In genomic region chrX:44937606-44938005, GRCh38 we compare ENCODE assay signal across 19 cellular contexts.
DNase-seq lines count a peak whose midpoint lies in the region; ATAC-seq and TF ChIP-seq lines count a peak whose summit lies in the region.
"Had no signal": no experiment of that assay in that cellular context is flagged by ENCODE, and none has a peak within 500 bp of the region (broad histone marks: within the 10 kb centered on the region; RNA-seq: fewer than 3 reads in every experiment).

No MANE protein-coding gene starts in this region.

- intact Hi-C loops in ascending aorta (cut with DNase I): no loop called here

- peaks cover 16% of the 10 kb centered on the region for H3K36me3 Mint-ChIP-seq in nephron (ENCODE audit: low read depth)

- H3K9me2 ChIP-seq in Loucy (replicated peaks; ENCODE audit: low read depth, low read length): no peaks in the 10 kb centered on the region

- peak overlapping the region; percentile 20 for H3K4me2 ChIP-seq in Loucy (ENCODE audit: low read depth, low read length, poor library complexity, severe bottlenecking)

- TF ChIP-seq CTCF in Loucy (conservative IDR thresholded peaks at IDR 0.05; ENCODE audit: low read length): no peak
- no peak for TF ChIP-seq CTCF in nephron (IDR thresholded peaks at IDR 0.05; ENCODE audit: unreplicated experiment in 3 of 3)
- TF ChIP-seq CTCF in ascending aorta (IDR thresholded peaks at IDR 0.05): no peak

- peaks cover 14% of the 10 kb centered on the region for H3K4me1 Mint-ChIP-seq in nephron

- no peak overlapping the region for H3K4me3 Mint-ChIP-seq in nephron
- H3K4me3 Mint-ChIP-seq: activated CD4-positive, alpha-beta T cell treated with anti-CD3 and anti-CD28 coated beads, Interleukin-2, amount 10 ng/mL, durations not matched to agents 7 days and 5 days; CD14-positive monocyte had no signal

- H3K9me3 Mint-ChIP-seq in nephron: peaks cover 28% of the 10 kb centered on the region
- H3K9me3 Mint-ChIP-seq: activated T-helper 2 cell treated with anti-CD3 and anti-CD28 coated beads, Interferon-gamma antibody, Interleukin-2, Interleukin-4, amounts not matched to agents 10 μg/mL and 5 μg/mL and 100 μg/mL, durations not matched to agents 14 hours and 24 hours and 36 hours had no signal

- no peaks in the 10 kb centered on the region for H3K27me3 Mint-ChIP-seq in nephron (ENCODE audit: low read depth)
- H3K27me3 Mint-ChIP-seq: activated CD4-positive, alpha-beta T cell treated with anti-CD3 and anti-CD28 coated beads, Interleukin-2, amount 10 ng/mL, durations not matched to agents 7 days and 5 days had no signal

- H3K4me1 ChIP-seq in Loucy (ENCODE audit: insufficient read depth, low read length, poor library complexity, severe bottlenecking): peaks cover 9% of the 10 kb centered on the region
- H3K4me1 ChIP-seq in effector memory CD4-positive, alpha-beta T cell (ENCODE audit: control insufficient read depth, insufficient read depth, low read length, poor library complexity, severe bottlenecking): peaks cover 2% of the 10 kb centered on the region
- H3K4me1 ChIP-seq in ascending aorta: peaks cover 0 to 14% of the 10 kb centered on the region in 2 donors

- peaks cover 97% of the 10 kb centered on the region for H3K79me2 ChIP-seq in Loucy (ENCODE audit: insufficient read depth, low read length)

- peak; percentile 79 for ATAC-seq in GM18508 (IDR thresholded peaks at IDR 0.05; ENCODE audit: insufficient read depth, unreplicated experiment)
- peak; percentile 74 for ATAC-seq in GM21529 (IDR thresholded peaks at IDR 0.05; ENCODE audit: unreplicated experiment)
- ATAC-seq in GM19328 (IDR thresholded peaks at IDR 0.05; ENCODE audit: unreplicated experiment): no peak
- ATAC-seq: body of pancreas, gastroesophageal sphincter had no signal

- no peaks in the 10 kb centered on the region for H3K27me3 ChIP-seq in Loucy (ENCODE audit: insufficient read depth, low read length, poor library complexity, severe bottlenecking)
- no peaks in the 10 kb centered on the region for H3K27me3 ChIP-seq in effector memory CD4-positive, alpha-beta T cell (replicated peaks; ENCODE audit: control insufficient read depth, insufficient read depth, low read length, poor library complexity, severe bottlenecking)
- H3K27me3 ChIP-seq in ascending aorta: no peaks in the 10 kb centered on the region
- H3K27me3 ChIP-seq: body of pancreas, gastroesophageal sphincter, spleen, tibial artery had no signal

- no peak overlapping the region for H3K9ac ChIP-seq in Loucy (ENCODE audit: low read depth, low read length, poor library complexity, severe bottlenecking)

- no peak overlapping the region for H3K27ac ChIP-seq in effector memory CD4-positive, alpha-beta T cell (ENCODE audit: insufficient read depth, low read length, poor library complexity, severe bottlenecking)
- H3K27ac ChIP-seq in ascending aorta: no peak overlapping the region
- H3K27ac ChIP-seq: body of pancreas, gastroesophageal sphincter, HL-60, spleen, tibial artery had no signal

- H2AFZ ChIP-seq in Loucy (ENCODE audit: low read length): no peak overlapping the region

- no peaks in the 10 kb centered on the region for H3F3A ChIP-seq in Loucy (ENCODE audit: low read depth)

- H3K27ac Mint-ChIP-seq in nephron: peak overlapping the region; percentile 56 to 75 (median 64)
- H3K27ac Mint-ChIP-seq: activated CD4-positive, alpha-beta T cell treated with anti-CD3 and anti-CD28 coated beads, Interleukin-2, amount 10 ng/mL, durations not matched to agents 7 days and 5 days; activated T-helper 2 cell treated with anti-CD3 and anti-CD28 coated beads, Interferon-gamma antibody, Interleukin-2, Interleukin-4, amounts not matched to agents 10 μg/mL and 5 μg/mL and 100 μg/mL, durations not matched to agents 14 hours and 24 hours and 36 hours had no signal

- H3K9me3 ChIP-seq in Loucy (ENCODE audit: insufficient read depth, low read depth, low read length): no peaks in the 10 kb centered on the region
- H3K9me3 ChIP-seq in effector memory CD4-positive, alpha-beta T cell (ENCODE audit: control insufficient read depth, low read length): no peaks in the 10 kb centered on the region
- H3K9me3 ChIP-seq in ascending aorta: no peaks in the 10 kb centered on the region
- H3K9me3 ChIP-seq: body of pancreas, gastroesophageal sphincter, spleen, tibial artery had no signal

- H3K36me3 ChIP-seq in Loucy (ENCODE audit: insufficient read depth, low read length): no peaks in the 10 kb centered on the region
- no peaks in the 10 kb centered on the region for H3K36me3 ChIP-seq in effector memory CD4-positive, alpha-beta T cell (ENCODE audit: control insufficient read depth, insufficient read depth, low read length)
- no peaks in the 10 kb centered on the region for H3K36me3 ChIP-seq in ascending aorta
- H3K36me3 ChIP-seq: gastroesophageal sphincter, tibial artery had no signal

- H3K4me3 ChIP-seq in Loucy (ENCODE audit: low read length, poor library complexity, severe bottlenecking) (no peak overlapping the region), ascending aorta (no peak overlapping the region)
- no peak overlapping the region for H3K4me3 ChIP-seq in effector memory CD4-positive, alpha-beta T cell (ENCODE audit: insufficient read depth, low read depth, low read length, poor library complexity, severe bottlenecking)
- H3K4me3 ChIP-seq: body of pancreas, gastroesophageal sphincter, spleen, tibial artery had no signal

- DNase-seq in effector memory CD4-positive, alpha-beta T cell: no peak
- no peak for DNase-seq in NCI-H510A treated with DMSO at 0.1 percent for 48 hours (lab: John Stamatoyannopoulos, UW)
- no peak for DNase-seq in ascending aorta (ENCODE audit: low spot score in 2 of 2)
- DNase-seq: activated CD4-positive, alpha-beta T cell treated with anti-CD3 and anti-CD28 coated beads, Interleukin-2, amount 10 ng/mL, durations not matched to agents 7 days and 5 days; body of pancreas; effector CD8-positive, alpha-beta T cell; MM.1S; NCI-H2171; spleen; tibial artery had no signal

- H4K20me1 ChIP-seq in Loucy (ENCODE audit: insufficient read depth, low read length, poor library complexity, severe bottlenecking): peaks cover 46% of the 10 kb centered on the region
